18 cellular contexts compared by ENCODE assay signal in genomic region chr3:42166214-42166613, GRCh38.
DNase-seq lines count a peak whose midpoint lies in the region; ATAC-seq and TF ChIP-seq lines count a peak whose summit lies in the region.
"Had no signal": no experiment of that assay in that cellular context is flagged by ENCODE, and none has a peak within 500 bp of the region (broad histone marks: within the 10 kb centered on the region; RNA-seq: fewer than 3 reads in every experiment).

No MANE protein-coding gene starts in this region.

- 50 to 61% (median 59%) methylated on average over 3 of the region's 3 CpGs for WGBS in stomach, 5 donors

- H3K9me2 ChIP-seq in Karpas-422 (replicated peaks; ENCODE audit: insufficient read depth, low read length), result no peaks in the 10 kb centered on the region

- no peak overlapping the region for H3K27ac Mint-ChIP-seq in stimulated activated memory B cell treated with anti-CD40 and anti-IgM and Interleukin-4, amounts not matched to agents 10 μg/mL and 1 μg/mL and 100 μg/mL, for 72 hours
- H3K27ac Mint-ChIP-seq in activated T-cell treated with anti-CD3 and anti-CD28 coated beads, Interleukin-2, amount 50 U/mL, for 72 hours, result no peak overlapping the region
- H3K27ac Mint-ChIP-seq: CD4-positive, alpha-beta T cell had no signal

- TF ChIP-seq POLR2A in Peyer's patch (IDR thresholded peaks at IDR 0.05), result no peak
- no peak for TF ChIP-seq POLR2A in stomach (IDR thresholded peaks at IDR 0.05)

- H3K27ac ChIP-seq in Karpas-422 (ENCODE audit: low read length) (peak overlapping the region; percentile 53), Peyer's patch (peak overlapping the region in 3 of 4 donors; percentile 44 to 73 (median 73)), stomach (peak overlapping the region in 3 of 5 donors; percentile 3 to 54 (median 4))

- H3K4me1 ChIP-seq in Karpas-422 (ENCODE audit: low read length) (peaks cover 89% of the 10 kb centered on the region), Peyer's patch (peaks cover 0 to 35% (median 2%) of the 10 kb centered on the region in 4 donors), stomach (peaks cover 22 to 74% (median 50%) of the 10 kb centered on the region in 4 donors)

- H4K20me1 ChIP-seq in Karpas-422 (ENCODE audit: insufficient read depth, low read depth, low read length), result no peaks in the 10 kb centered on the region

- peaks cover 87% of the 10 kb centered on the region for H3K4me1 Mint-ChIP-seq in stimulated activated memory B cell treated with anti-CD40 and anti-IgM and Interleukin-4, amounts not matched to agents 10 μg/mL and 1 μg/mL and 100 μg/mL, for 72 hours
- peaks cover 14% of the 10 kb centered on the region for H3K4me1 Mint-ChIP-seq in activated T-cell treated with anti-CD3 and anti-CD28 coated beads, Interleukin-2, amount 50 U/mL, for 72 hours (ENCODE audit: low read depth)

- H2AFZ ChIP-seq in Karpas-422 (ENCODE audit: low read length), result no peak overlapping the region

- H3K4me3 ChIP-seq in Karpas-422 (ENCODE audit: low read length) (no peak overlapping the region), Peyer's patch (no peak overlapping the region), stomach (no peak overlapping the region)

- no peaks in the 10 kb centered on the region for H3K36me3 Mint-ChIP-seq in stimulated activated memory B cell treated with anti-CD40 and anti-IgM and Interleukin-4, amounts not matched to agents 10 μg/mL and 1 μg/mL and 100 μg/mL, for 72 hours
- H3K36me3 Mint-ChIP-seq in activated T-cell treated with anti-CD3 and anti-CD28 coated beads, Interleukin-2, amount 50 U/mL, for 72 hours (ENCODE audit: insufficient read depth in 2 of 2), result no peaks in the 10 kb centered on the region

- H3K79me2 ChIP-seq in Karpas-422 (ENCODE audit: low read length), result peaks cover 92% of the 10 kb centered on the region

- H3K9me3 Mint-ChIP-seq in stimulated activated memory B cell treated with anti-CD40 and anti-IgM and Interleukin-4, amounts not matched to agents 10 μg/mL and 1 μg/mL and 100 μg/mL, for 72 hours, result no peaks in the 10 kb centered on the region
- H3K9me3 Mint-ChIP-seq in activated T-cell treated with anti-CD3 and anti-CD28 coated beads, Interleukin-2, amount 50 U/mL, for 72 hours, result no peaks in the 10 kb centered on the region
- H3K9me3 Mint-ChIP-seq: CD4-positive, alpha-beta T cell; H9 had no signal

- H3K4me2 ChIP-seq in Karpas-422 (ENCODE audit: low read depth, low read length, poor library complexity, severe bottlenecking), result no peak overlapping the region

- no peak overlapping the region for H3K9ac ChIP-seq in Karpas-422 (ENCODE audit: low read length)

- no peak overlapping the region for H3K4me3 Mint-ChIP-seq in stimulated activated memory B cell treated with anti-CD40 and anti-IgM and Interleukin-4, amounts not matched to agents 10 μg/mL and 1 μg/mL and 100 μg/mL, for 72 hours
- no peak overlapping the region for H3K4me3 Mint-ChIP-seq in activated T-cell treated with anti-CD3 and anti-CD28 coated beads, Interleukin-2, amount 50 U/mL, for 72 hours
- H3K4me3 Mint-ChIP-seq: B cell; CD4-positive, alpha-beta T cell; H9 had no signal

- intact Hi-C loops in left colon (cut with DNase I, micrococcal nuclease) (no loop called here), stomach (cut with DNase I; ENCODE audit: low total_unique reads) (no loop called here)

- peak; percentile 93 for ATAC-seq in left colon
- ATAC-seq in stimulated activated memory B cell treated with anti-CD40 and anti-IgM and Interleukin-4, amounts not matched to agents 10 μg/mL and 1 μg/mL and 100 μg/mL, for 72 hours, result no peak
- no peak for ATAC-seq in activated T-cell treated with anti-CD3 and anti-CD28 coated beads, Interleukin-2, amount 50 U/mL, for 72 hours (replicated peaks in 1 of 2)
- ATAC-seq: Panc1 had no signal

- H3K9me3 ChIP-seq in Karpas-422 (ENCODE audit: low read length) (no peaks in the 10 kb centered on the region), Peyer's patch (no peaks in the 10 kb centered on the region), stomach (no peaks in the 10 kb centered on the region)

- H3K36me3 ChIP-seq in Karpas-422 (ENCODE audit: insufficient read depth, low read length), result no peaks in the 10 kb centered on the region
- no peaks in the 10 kb centered on the region for H3K36me3 ChIP-seq in Peyer's patch
- no peaks in the 10 kb centered on the region for H3K36me3 ChIP-seq in stomach

- TF ChIP-seq CTCF in Peyer's patch (IDR thresholded peaks at IDR 0.05) (no peak), stomach (IDR thresholded peaks at IDR 0.05) (no peak)

- TF ChIP-seq EP300 in stomach (IDR thresholded peaks at IDR 0.05), result no peak

- no peaks in the 10 kb centered on the region for H3K27me3 Mint-ChIP-seq in stimulated activated memory B cell treated with anti-CD40 and anti-IgM and Interleukin-4, amounts not matched to agents 10 μg/mL and 1 μg/mL and 100 μg/mL, for 72 hours
- no peaks in the 10 kb centered on the region for H3K27me3 Mint-ChIP-seq in activated T-cell treated with anti-CD3 and anti-CD28 coated beads, Interleukin-2, amount 50 U/mL, for 72 hours (ENCODE audit: low read depth)
- H3K27me3 Mint-ChIP-seq: B cell; CD4-positive, alpha-beta T cell had no signal

- DNase-seq in Karpas-422 (no peak), Peyer's patch (peak in 1 of 3 donors; percentile 71), left colon (peak; percentile 39 to 74), stomach (no peak), pons (ENCODE audit: low spot score) (no peak)
- no peak for DNase-seq in activated T-cell treated with anti-CD3 and anti-CD28 coated beads, Interleukin-2, amount 50 U/mL, for 72 hours
- DNase-seq: CD4-positive, alpha-beta T cell; DMS53; H9; Kasumi-1; NCI-H1105; NCI-H1694; NCI-H510A treated with DMSO at 0.1 percent for 48 hours; NCI-H82; SHP77 treated with DMSO at 0.1 percent for 48 hours had no signal

- H3K27me3 ChIP-seq in Karpas-422 (ENCODE audit: low read length) (no peaks in the 10 kb centered on the region), Peyer's patch (no peaks in the 10 kb centered on the region), stomach (no peaks in the 10 kb centered on the region)

Comparison
In these comparisons a context has a peak if more than half of its experiments do, and no peak if none do; other contexts are left out.
1. DNase-seq: peak in left colon (2 of 2); none in Karpas-422 (single experiment), stomach (single experiment), pons (single experiment) and activated T-cell treated with anti-CD3 and anti-CD28 coated beads, Interleukin-2, amount 50 U/mL, for 72 hours (0 of 2).
2. H3K27ac ChIP-seq: peak in every context shown above with its lines; median percentile 73 in Peyer's patch; 53 in Karpas-422; 4 in stomach.